In the genomic region with DNA sequence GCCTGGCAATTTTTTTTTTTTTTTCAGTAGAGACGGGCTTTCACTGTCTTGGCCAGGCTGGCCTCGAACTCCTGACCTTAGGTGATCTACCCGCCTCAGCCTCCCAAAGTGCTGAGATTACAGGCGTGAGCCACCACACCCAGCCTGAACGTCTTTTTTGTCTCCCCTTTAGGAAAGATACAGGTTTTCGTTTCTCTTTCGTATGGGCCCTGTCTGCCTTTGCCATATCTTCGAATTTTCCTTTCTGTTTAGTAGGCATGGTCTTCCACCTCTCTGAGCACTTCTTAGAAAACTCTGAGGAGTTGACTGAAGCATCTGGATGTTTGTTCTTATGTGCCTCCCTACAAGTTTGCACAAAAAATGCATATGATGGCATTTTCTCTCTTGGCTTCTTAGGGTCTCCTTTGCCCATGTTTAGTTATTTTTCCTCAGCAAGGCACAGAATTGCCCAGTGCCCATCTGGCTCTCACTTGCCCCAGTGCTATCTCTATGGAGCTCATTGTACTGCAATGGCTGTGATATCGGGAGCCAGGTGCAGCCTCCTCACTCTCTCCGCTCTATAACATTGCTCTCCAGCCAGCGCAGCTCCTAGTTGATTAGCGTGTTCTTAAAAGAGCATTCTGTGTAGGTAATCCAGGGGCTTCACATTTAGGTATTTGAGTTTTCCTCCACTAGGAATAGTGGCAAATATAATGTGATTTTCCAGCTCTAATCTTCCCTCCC, we compare ENCODE assay signal across 16 cellular contexts. TPM values are rescaled to one million over a fixed set of nuclear protein-coding genes. Genes with fewer than 3 reads are reported as not detected.
DNase-seq lines count a peak whose midpoint lies in the region; ATAC-seq and TF ChIP-seq lines count a peak whose summit lies in the region.
"Had no signal": no experiment of that assay in that cellular context is flagged by ENCODE, and none has a peak within 500 bp of the region (broad histone marks: within the 10 kb centered on the region; RNA-seq: fewer than 3 reads in every experiment).

No MANE protein-coding gene starts in this region.

- TF ChIP-seq CTCF in heart left ventricle (IDR thresholded peaks at IDR 0.05), result no peak
- TF ChIP-seq CTCF in osteocyte (IDR thresholded peaks at IDR 0.05), result no peak
- TF ChIP-seq CTCF in upper lobe of left lung (IDR thresholded peaks at IDR 0.05), result no peak
- no peak for TF ChIP-seq CTCF in foreskin fibroblast (IDR thresholded peaks at IDR 0.05; ENCODE audit: low read depth, low read length)

- TF ChIP-seq EP300 in upper lobe of left lung (IDR thresholded peaks at IDR 0.05), result no peak

- no peak overlapping the region for H3K4me3 ChIP-seq in heart left ventricle
- H3K4me3 ChIP-seq in upper lobe of left lung, result no peak overlapping the region
- H3K4me3 ChIP-seq in foreskin fibroblast (ENCODE audit: low read depth in 1 of 2, low read length in 2 of 2), result no peak overlapping the region
- H3K4me3 ChIP-seq: SJSA1 had no signal

- peaks cover 0 to 18% (median 8%) of the 10 kb centered on the region in 9 donors for H3K36me3 ChIP-seq in heart left ventricle
- H3K36me3 ChIP-seq in upper lobe of left lung, result peaks cover 0 to 6% (median 2%) of the 10 kb centered on the region in 4 donors
- H3K36me3 ChIP-seq: SJSA1 had no signal

- peak overlapping the region; percentile 72 to 90 (median 78) for H3K27ac ChIP-seq in heart left ventricle
- peak overlapping the region; percentile 41 to 72 (median 52) for H3K27ac ChIP-seq in upper lobe of left lung
- H3K27ac ChIP-seq: SJSA1 had no signal

- intact Hi-C loops in heart left ventricle (cut with DNase I), result loop anchor here in 5 of 10 donors (5.0 kb wide), 4 partner anchors 36 to 49 kb away; a partner anchor contains a TSS

- no peak for ATAC-seq in activated T-cell treated with anti-CD3 and anti-CD28 coated beads, Interleukin-2, amount 50 U/mL, for 72 hours (replicated peaks in 1 of 2)
- ATAC-seq in heart left ventricle (peak; percentile 29 to 58 (median 50)), upper lobe of left lung (ENCODE audit: low FRiP score in 2 of 2) (no peak), HG03097 (IDR thresholded peaks at IDR 0.05; ENCODE audit: low FRiP score, unreplicated experiment) (no peak)

- WGBS in heart left ventricle, 4 donors, result 72 to 81% (median 78%) methylated on average over 12 of the region's 12 CpGs
- WGBS in upper lobe of left lung, 2 donors, result 82 to 92% methylated on average over 11 to 12 of the region's 12 CpGs

- H3K4me1 ChIP-seq in heart left ventricle (peaks cover 22 to 99% (median 76%) of the 10 kb centered on the region in 12 donors), upper lobe of left lung (peaks cover 54 to 72% (median 58%) of the 10 kb centered on the region in 4 donors)

- H3K4me1 Mint-ChIP-seq in activated T-cell treated with anti-CD3 and anti-CD28 coated beads, Interleukin-2, amount 50 U/mL, for 72 hours (ENCODE audit: low read depth), result peaks cover 31% of the 10 kb centered on the region
- H3K4me1 Mint-ChIP-seq in osteocyte (ENCODE audit: unreplicated experiment), result peaks cover 71% of the 10 kb centered on the region

- H3K36me3 Mint-ChIP-seq in activated T-cell treated with anti-CD3 and anti-CD28 coated beads, Interleukin-2, amount 50 U/mL, for 72 hours (ENCODE audit: insufficient read depth in 2 of 2), result peaks cover 0 to 11% of the 10 kb centered on the region in 2 donors
- H3K36me3 Mint-ChIP-seq in osteocyte (ENCODE audit: unreplicated experiment), result peaks cover 22% of the 10 kb centered on the region

- H3K27ac Mint-ChIP-seq in activated T-cell treated with anti-CD3 and anti-CD28 coated beads, Interleukin-2, amount 50 U/mL, for 72 hours, result peak overlapping the region; percentile 8
- H3K27ac Mint-ChIP-seq in osteocyte (ENCODE audit: unreplicated experiment), result peak overlapping the region; percentile 96

- no peaks in the 10 kb centered on the region for H3K27me3 ChIP-seq in heart left ventricle
- no peaks in the 10 kb centered on the region for H3K27me3 ChIP-seq in upper lobe of left lung
- H3K27me3 ChIP-seq: SJSA1 had no signal

- H3K27me3 Mint-ChIP-seq in activated T-cell treated with anti-CD3 and anti-CD28 coated beads, Interleukin-2, amount 50 U/mL, for 72 hours (ENCODE audit: low read depth), result no peaks in the 10 kb centered on the region
- H3K27me3 Mint-ChIP-seq in osteocyte (ENCODE audit: unreplicated experiment), result no peaks in the 10 kb centered on the region
- H3K27me3 Mint-ChIP-seq: activated CD8-positive, alpha-beta memory T cell treated with anti-CD3 and anti-CD28 coated beads, Interleukin-2, amount 10 ng/mL, durations not matched to agents 7 days and 5 days had no signal

- peak overlapping the region; percentile 5 to 7 for H3K4me3 Mint-ChIP-seq in activated T-cell treated with anti-CD3 and anti-CD28 coated beads, Interleukin-2, amount 50 U/mL, for 72 hours
- peak overlapping the region; percentile 7 for H3K4me3 Mint-ChIP-seq in osteocyte (ENCODE audit: unreplicated experiment)
- H3K4me3 Mint-ChIP-seq: activated CD8-positive, alpha-beta memory T cell treated with anti-CD3 and anti-CD28 coated beads, Interleukin-2, amount 10 ng/mL, durations not matched to agents 7 days and 5 days; H9 had no signal

- no peak for TF ChIP-seq POLR2A in heart left ventricle (IDR thresholded peaks at IDR 0.05)
- no peak for TF ChIP-seq POLR2A in upper lobe of left lung (IDR thresholded peaks at IDR 0.05)

- no peaks in the 10 kb centered on the region for H3K9me3 ChIP-seq in heart left ventricle
- no peaks in the 10 kb centered on the region for H3K9me3 ChIP-seq in upper lobe of left lung
- H3K9me3 ChIP-seq: SJSA1 had no signal

- DNase-seq in activated T-cell treated with anti-CD3 and anti-CD28 coated beads, Interleukin-2, amount 50 U/mL, for 72 hours, result no peak
- no peak for DNase-seq in activated T-cell treated with anti-CD3 and anti-CD28 coated beads, Interleukin-2, amount 50 U/mL, for 1 hour
- DNase-seq in heart left ventricle (no peak), osteocyte (ENCODE audit: extremely low spot score, unreplicated experiment) (no peak), upper lobe of left lung (no peak), NCI-H187 treated with DMSO at 0.1 percent for 48 hours (lab: John Stamatoyannopoulos, UW) (no peak), foreskin fibroblast (no peak)
- DNase-seq: 8988T; activated CD8-positive, alpha-beta memory T cell treated with anti-CD3 and anti-CD28 coated beads, Interleukin-2, amount 10 ng/mL, durations not matched to agents 7 days and 5 days; anterior cingulate cortex; H9; NCI-H2107; occipital lobe; stimulated activated CD4-positive, alpha-beta T cell treated with anti-CD3 and anti-CD28 coated beads, Interleukin-4, amount 100 ng/mL, for 24 hours had no signal

- no peaks in the 10 kb centered on the region for H3K9me3 Mint-ChIP-seq in activated T-cell treated with anti-CD3 and anti-CD28 coated beads, Interleukin-2, amount 50 U/mL, for 72 hours
- H3K9me3 Mint-ChIP-seq in osteocyte (ENCODE audit: unreplicated experiment), result no peaks in the 10 kb centered on the region
- H3K9me3 Mint-ChIP-seq: H9 had no signal

RNA-seq across cellular contexts. Expression of a gene that starts 48.0 kb away (rescaled TPM):
- total RNA-seq in activated T-cell treated with anti-CD3 and anti-CD28 coated beads, Interleukin-2, amount 50 U/mL, for 72 hours, result 10 to 100 TPM; 36.8 to 44.1 TPM
- total RNA-seq in heart left ventricle (100 to 1,000 TPM in 6 of 9 donors, 10 to 100 TPM in 3; 53.4 to 243 (median 128) TPM), osteocyte (85.7 and 92.2 TPM in 2 replicates), upper lobe of left lung (100 to 1,000 TPM in 5 of 6 donors, 10 to 100 TPM in 1; 84.1 to 230 (median 174) TPM)
- polyA plus RNA-seq in heart left ventricle, result 100 to 1,000 TPM in 1 of 2 donors, 1 to 10 TPM in 1; 8.6 to 112 TPM

Comparison
In these comparisons a context has a peak if more than half of its experiments do, and no peak if none do; other contexts are left out.
1. ATAC-seq: peak in heart left ventricle (4 of 4); none in activated T-cell treated with anti-CD3 and anti-CD28 coated beads, Interleukin-2, amount 50 U/mL, for 72 hours (0 of 2), upper lobe of left lung (0 of 2) and HG03097 (single experiment).